Comparison of ENCODE assay signal across 8 cellular contexts in the genomic region with DNA sequence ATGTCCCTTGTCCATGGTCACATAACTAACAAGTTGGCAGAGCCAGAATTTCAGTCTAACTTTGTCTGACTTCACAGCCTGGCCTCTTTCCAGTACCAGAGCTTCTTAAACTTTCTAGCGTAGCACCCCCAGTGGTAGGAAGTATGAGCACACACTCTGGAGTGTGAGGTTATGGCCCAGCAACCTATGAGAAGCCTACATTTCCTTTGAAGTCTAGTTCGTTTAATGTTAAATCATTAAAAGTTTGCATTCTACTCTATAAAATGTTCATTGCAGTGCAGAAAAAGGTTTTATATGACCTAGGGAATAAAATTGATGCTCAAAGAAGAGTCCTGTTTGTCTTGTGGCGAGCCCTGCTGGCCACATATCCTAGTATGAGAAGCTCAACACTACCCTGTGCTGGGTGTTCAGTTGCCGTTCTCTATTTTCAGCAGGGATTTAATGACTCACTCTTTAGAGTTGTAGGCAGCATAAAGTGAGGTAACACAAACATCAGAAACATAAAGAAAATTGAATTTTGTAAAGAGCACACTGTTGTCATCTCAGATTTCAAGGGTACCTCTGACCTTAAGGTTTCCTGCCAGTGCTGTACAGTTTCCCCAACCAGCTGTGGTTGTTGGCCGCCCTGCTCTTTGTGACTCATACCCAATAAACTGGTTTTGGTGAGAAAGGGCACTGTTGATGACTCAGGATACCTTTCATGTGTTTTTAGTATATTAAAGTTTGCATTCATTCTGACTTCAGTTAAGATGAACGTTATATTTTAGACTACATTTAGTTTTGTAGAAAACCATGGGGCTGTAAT. TPM values are rescaled to one million over a fixed set of nuclear protein-coding genes. Genes with fewer than 3 reads are reported as not detected.
A peak's percentile ranks its signal among the peaks of the same experiment; 100 is the strongest.
DNase-seq lines count a peak whose midpoint lies in the region; ATAC-seq, FAIRE-seq and TF ChIP-seq lines count a peak whose summit lies in the region.

No MANE protein-coding gene starts in this region.

- H3K36me3 ChIP-seq in astrocyte (ENCODE audit: insufficient read depth, low read length), result peaks cover 13% of the 10 kb centered on the region

- H4K20me1 ChIP-seq in astrocyte (ENCODE audit: insufficient read depth, low read length), result no peaks in the 10 kb centered on the region

- H3K27ac Mint-ChIP-seq in astrocyte (ENCODE audit: unreplicated experiment) (peak overlapping the region; percentile 94), immature natural killer cell (peak overlapping the region; percentile 83 to 94 (median 92))

- H2AFZ ChIP-seq in astrocyte (ENCODE audit: low read depth, low read length), result no peak overlapping the region

- ATAC-seq in GM21526 (IDR thresholded peaks at IDR 0.05; ENCODE audit: low FRiP score, unreplicated experiment), result peak; percentile 91

- no peaks in the 10 kb centered on the region for H3K9me3 ChIP-seq in astrocyte (ENCODE audit: insufficient read depth, low read depth, low read length)

- peaks cover 21% of the 10 kb centered on the region for H3K4me1 Mint-ChIP-seq in astrocyte (ENCODE audit: low read depth, unreplicated experiment)
- peaks cover 28 to 34% of the 10 kb centered on the region in 2 donors for H3K4me1 Mint-ChIP-seq in immature natural killer cell

- H3K79me2 ChIP-seq in astrocyte (ENCODE audit: insufficient read depth, low read length), result no peaks in the 10 kb centered on the region

- H3K27me3 Mint-ChIP-seq in astrocyte (ENCODE audit: low read depth, unreplicated experiment), result no peaks in the 10 kb centered on the region
- H3K27me3 Mint-ChIP-seq in immature natural killer cell (ENCODE audit: low read depth in 3 of 3), result no peaks in the 10 kb centered on the region

- peak overlapping the region; percentile 1 for H3K4me3 ChIP-seq in astrocyte (ENCODE audit: insufficient read depth, low read depth, low read length)

- peaks cover 27% of the 10 kb centered on the region for H3K4me1 ChIP-seq in astrocyte (ENCODE audit: insufficient read depth, low read length)

- peak overlapping the region; percentile 75 for H3K27ac ChIP-seq in astrocyte (ENCODE audit: low read depth, low read length)

- H3K4me2 ChIP-seq in astrocyte (ENCODE audit: low read length), result peak overlapping the region; percentile 64

- peak overlapping the region; percentile 29 for H3K9ac ChIP-seq in astrocyte (ENCODE audit: low read length)

- FAIRE-seq in astrocyte (lab: Jason Lieb, UNC), result peak; percentile 73

- no peak overlapping the region for H3K4me3 Mint-ChIP-seq in astrocyte (ENCODE audit: unreplicated experiment)
- peak overlapping the region; percentile 7 to 76 (median 53) for H3K4me3 Mint-ChIP-seq in immature natural killer cell

- no peaks in the 10 kb centered on the region for H3K9me3 Mint-ChIP-seq in astrocyte (ENCODE audit: unreplicated experiment)
- H3K9me3 Mint-ChIP-seq in immature natural killer cell, result no peaks in the 10 kb centered on the region

- TF ChIP-seq CTCF in astrocyte (IDR thresholded peaks at IDR 0.05; ENCODE audit: insufficient read depth, low read depth, low read length), result peak; percentile 89

- no peaks in the 10 kb centered on the region for H3K27me3 ChIP-seq in astrocyte (ENCODE audit: insufficient read depth, low read length)

- H3K36me3 Mint-ChIP-seq in astrocyte (ENCODE audit: low read depth, unreplicated experiment) (peaks cover 19% of the 10 kb centered on the region), immature natural killer cell (peaks cover 23 to 41% (median 29%) of the 10 kb centered on the region in 3 donors)

- DNase-seq in ELF-1 (ENCODE audit: low read depth, low spot score) (peak; percentile 27), HT1080 (ENCODE audit: low read depth) (peak; percentile 99), T-helper 22 cell (ENCODE audit: low read depth) (peak; percentile 63), astrocyte (ENCODE audit: low read depth) (peak; percentile 94), immature natural killer cell (peak; percentile 42 to 66 (median 57)), cerebellar nuclear complex (lab: John Stamatoyannopoulos, UW) (no peak)
- peak; percentile 69 for DNase-seq in stimulated activated CD4-positive, alpha-beta T cell treated with anti-CD3 and anti-CD28 coated beads, Interleukin-2, amount 100 ng/mL, for 4 hours (ENCODE audit: low read depth)

RNA-seq across cellular contexts. Expression of gene MCCC2, which starts 14.3 kb away (rescaled TPM):
- total RNA-seq in HT1080 (2014; rRNA removed; shearing (Covaris generic)), result 42.0 and 50.3 TPM in 2 replicates
- polyA plus RNA-seq in HT1080 (2015; cell fraction: cytosol; rRNA removed), result 46.7 and 61.2 TPM in 2 replicates
- polyA plus RNA-seq in HT1080 (2015; cell fraction: nucleus; rRNA removed), result 63.3 and 69.5 TPM in 2 replicates
- total RNA-seq in astrocyte, result 30.2 and 31.7 TPM in 2 replicates
- polyA plus RNA-seq in immature natural killer cell, result 10 to 100 TPM; 19.8 to 29.5 (median 25.1) TPM

Comparison
In these comparisons a context has a peak if more than half of its experiments do, and no peak if none do; other contexts are left out.
1. DNase-seq: peak in ELF-1 (single experiment), HT1080 (single experiment), T-helper 22 cell (single experiment), astrocyte (single experiment), immature natural killer cell (3 of 3) and stimulated activated CD4-positive, alpha-beta T cell treated with anti-CD3 and anti-CD28 coated beads, Interleukin-2, amount 100 ng/mL, for 4 hours (single experiment); none in cerebellar nuclear complex (0 of 2).